ENCODE assay signal across 1 cellular context in the genomic region with DNA sequence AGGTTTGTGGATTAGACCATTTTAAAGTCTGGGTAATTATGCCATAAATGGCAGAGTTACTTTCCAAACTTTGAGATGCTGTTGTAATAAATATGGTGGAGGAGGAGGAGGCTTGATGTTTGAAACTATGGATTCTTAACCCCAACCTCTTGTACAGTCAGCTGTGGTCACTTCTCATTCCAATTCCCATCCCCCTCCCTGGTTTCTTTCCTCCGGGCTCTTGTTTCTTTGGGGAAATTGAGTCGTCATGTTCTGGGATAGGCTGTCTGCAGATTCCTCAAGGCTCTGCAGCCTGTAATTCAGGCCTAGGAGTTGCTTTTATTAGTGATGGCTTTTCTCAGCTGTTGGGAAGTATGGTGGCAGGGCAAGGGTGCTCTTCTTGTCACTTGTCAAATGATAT.
TF ChIP-seq lines count a peak whose summit lies in the region.

No MANE protein-coding gene starts in this region.

TF ChIP-seq in GM23338, 12 proteins besides CTCF, POLR2A, EP300 and RAD21:
- no peak for TF ChIP-seq EZH2 (IDR thresholded peaks at IDR 0.05; ENCODE audit: low read depth, unreplicated experiment)
- TF ChIP-seq POLR2AphosphoS5 (IDR thresholded peaks at IDR 0.05; ENCODE audit: low read depth), result no peak
- no peak for TF ChIP-seq STAT1 (IDR thresholded peaks at IDR 0.05; ENCODE audit: unreplicated experiment)
- TF ChIP-seq ZNF331 (CRISPR knock-in tag; IDR thresholded peaks at IDR 0.05; ENCODE audit: low read depth), result no peak
- TF ChIP-seq, protein P1, sequence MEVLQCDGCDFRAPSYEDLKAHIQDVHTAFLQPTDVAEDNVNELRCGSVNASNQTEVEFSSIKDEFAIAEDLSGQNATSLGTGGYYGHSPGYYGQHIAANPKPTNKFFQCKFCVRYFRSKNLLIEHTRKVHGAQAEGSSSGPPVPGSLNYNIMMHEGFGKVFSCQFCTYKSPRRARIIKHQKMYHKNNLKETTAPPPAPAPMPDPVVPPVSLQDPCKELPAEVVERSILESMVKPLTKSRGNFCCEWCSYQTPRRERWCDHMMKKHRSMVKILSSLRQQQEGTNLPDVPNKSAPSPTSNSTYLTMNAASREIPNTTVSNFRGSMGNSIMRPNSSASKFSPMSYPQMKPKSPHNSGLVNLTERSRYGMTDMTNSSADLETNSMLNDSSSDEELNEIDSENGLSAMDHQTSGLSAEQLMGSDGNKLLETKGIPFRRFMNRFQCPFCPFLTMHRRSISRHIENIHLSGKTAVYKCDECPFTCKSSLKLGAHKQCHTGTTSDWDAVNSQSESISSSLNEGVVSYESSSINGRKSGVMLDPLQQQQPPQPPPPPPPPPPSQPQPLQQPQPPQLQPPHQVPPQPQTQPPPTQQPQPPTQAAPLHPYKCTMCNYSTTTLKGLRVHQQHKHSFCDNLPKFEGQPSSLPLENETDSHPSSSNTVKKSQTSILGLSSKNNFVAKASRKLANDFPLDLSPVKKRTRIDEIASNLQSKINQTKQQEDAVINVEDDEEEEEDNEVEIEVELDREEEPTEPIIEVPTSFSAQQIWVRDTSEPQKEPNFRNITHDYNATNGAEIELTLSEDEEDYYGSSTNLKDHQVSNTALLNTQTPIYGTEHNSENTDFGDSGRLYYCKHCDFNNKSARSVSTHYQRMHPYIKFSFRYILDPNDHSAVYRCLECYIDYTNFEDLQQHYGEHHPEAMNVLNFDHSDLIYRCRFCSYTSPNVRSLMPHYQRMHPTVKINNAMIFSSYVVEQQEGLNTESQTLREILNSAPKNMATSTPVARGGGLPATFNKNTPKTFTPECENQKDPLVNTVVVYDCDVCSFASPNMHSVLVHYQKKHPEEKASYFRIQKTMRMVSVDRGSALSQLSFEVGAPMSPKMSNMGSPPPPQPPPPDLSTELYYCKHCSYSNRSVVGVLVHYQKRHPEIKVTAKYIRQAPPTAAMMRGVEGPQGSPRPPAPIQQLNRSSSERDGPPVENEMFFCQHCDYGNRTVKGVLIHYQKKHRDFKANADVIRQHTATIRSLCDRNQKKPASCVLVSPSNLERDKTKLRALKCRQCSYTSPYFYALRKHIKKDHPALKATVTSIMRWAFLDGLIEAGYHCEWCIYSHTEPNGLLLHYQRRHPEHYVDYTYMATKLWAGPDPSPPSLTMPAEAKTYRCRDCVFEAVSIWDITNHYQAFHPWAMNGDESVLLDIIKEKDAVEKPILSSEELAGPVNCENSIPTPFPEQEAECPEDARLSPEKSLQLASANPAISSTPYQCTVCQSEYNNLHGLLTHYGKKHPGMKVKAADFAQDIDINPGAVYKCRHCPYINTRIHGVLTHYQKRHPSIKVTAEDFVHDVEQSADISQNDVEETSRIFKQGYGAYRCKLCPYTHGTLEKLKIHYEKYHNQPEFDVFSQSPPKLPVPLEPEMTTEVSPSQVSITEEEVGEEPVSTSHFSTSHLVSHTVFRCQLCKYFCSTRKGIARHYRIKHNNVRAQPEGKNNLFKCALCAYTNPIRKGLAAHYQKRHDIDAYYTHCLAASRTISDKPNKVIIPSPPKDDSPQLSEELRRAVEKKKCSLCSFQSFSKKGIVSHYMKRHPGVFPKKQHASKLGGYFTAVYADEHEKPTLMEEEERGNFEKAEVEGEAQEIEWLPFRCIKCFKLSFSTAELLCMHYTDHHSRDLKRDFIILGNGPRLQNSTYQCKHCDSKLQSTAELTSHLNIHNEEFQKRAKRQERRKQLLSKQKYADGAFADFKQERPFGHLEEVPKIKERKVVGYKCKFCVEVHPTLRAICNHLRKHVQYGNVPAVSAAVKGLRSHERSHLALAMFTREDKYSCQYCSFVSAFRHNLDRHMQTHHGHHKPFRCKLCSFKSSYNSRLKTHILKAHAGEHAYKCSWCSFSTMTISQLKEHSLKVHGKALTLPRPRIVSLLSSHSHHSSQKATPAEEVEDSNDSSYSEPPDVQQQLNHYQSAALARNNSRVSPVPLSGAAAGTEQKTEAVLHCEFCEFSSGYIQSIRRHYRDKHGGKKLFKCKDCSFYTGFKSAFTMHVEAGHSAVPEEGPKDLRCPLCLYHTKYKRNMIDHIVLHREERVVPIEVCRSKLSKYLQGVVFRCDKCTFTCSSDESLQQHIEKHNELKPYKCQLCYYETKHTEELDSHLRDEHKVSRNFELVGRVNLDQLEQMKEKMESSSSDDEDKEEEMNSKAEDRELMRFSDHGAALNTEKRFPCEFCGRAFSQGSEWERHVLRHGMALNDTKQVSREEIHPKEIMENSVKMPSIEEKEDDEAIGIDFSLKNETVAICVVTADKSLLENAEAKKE (CRISPR knock-in tag; IDR thresholded peaks at IDR 0.05), result no peak
- TF ChIP-seq, protein P2, sequence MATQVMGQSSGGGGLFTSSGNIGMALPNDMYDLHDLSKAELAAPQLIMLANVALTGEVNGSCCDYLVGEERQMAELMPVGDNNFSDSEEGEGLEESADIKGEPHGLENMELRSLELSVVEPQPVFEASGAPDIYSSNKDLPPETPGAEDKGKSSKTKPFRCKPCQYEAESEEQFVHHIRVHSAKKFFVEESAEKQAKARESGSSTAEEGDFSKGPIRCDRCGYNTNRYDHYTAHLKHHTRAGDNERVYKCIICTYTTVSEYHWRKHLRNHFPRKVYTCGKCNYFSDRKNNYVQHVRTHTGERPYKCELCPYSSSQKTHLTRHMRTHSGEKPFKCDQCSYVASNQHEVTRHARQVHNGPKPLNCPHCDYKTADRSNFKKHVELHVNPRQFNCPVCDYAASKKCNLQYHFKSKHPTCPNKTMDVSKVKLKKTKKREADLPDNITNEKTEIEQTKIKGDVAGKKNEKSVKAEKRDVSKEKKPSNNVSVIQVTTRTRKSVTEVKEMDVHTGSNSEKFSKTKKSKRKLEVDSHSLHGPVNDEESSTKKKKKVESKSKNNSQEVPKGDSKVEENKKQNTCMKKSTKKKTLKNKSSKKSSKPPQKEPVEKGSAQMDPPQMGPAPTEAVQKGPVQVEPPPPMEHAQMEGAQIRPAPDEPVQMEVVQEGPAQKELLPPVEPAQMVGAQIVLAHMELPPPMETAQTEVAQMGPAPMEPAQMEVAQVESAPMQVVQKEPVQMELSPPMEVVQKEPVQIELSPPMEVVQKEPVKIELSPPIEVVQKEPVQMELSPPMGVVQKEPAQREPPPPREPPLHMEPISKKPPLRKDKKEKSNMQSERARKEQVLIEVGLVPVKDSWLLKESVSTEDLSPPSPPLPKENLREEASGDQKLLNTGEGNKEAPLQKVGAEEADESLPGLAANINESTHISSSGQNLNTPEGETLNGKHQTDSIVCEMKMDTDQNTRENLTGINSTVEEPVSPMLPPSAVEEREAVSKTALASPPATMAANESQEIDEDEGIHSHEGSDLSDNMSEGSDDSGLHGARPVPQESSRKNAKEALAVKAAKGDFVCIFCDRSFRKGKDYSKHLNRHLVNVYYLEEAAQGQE (IDR thresholded peaks at IDR 0.05; ENCODE audit: unreplicated experiment), result no peak
- TF ChIP-seq CREB1 (CRISPR knock-in tag; IDR thresholded peaks at IDR 0.05; ENCODE audit: low read depth), result no peak
